ENCODE assay signal across 20 cellular contexts in genomic region chr6:157432861-157433260, GRCh38.
"Had no signal": no experiment of that assay in that cellular context is flagged by ENCODE, and none has a peak within 500 bp of the region (broad histone marks: within the 10 kb centered on the region; RNA-seq: fewer than 3 reads in every experiment).

No MANE protein-coding gene starts in this region.

- H3K36me3 ChIP-seq: neutrophil, prostate gland, spleen, suprapubic skin, tibial nerve had no signal

- DNase-seq: activated CD4-positive, alpha-beta T cell treated with anti-CD3 and anti-CD28 coated beads for 36 hours; activated CD4-positive, CD25-positive, alpha-beta regulatory T cell; activated effector memory CD4-positive, alpha-beta T cell treated with Interleukin-2 at 50 U/mL for 16 hours; activated naive CD4-positive, alpha-beta T cell treated with Interleukin-2 at 50 U/mL for 16 hours; activated T-cell treated with anti-CD3 and anti-CD28 coated beads for 4 hours; activated T-cell treated with anti-CD3 and anti-CD28 coated beads, Interleukin-2, amount 50 U/mL, for 72 hours; aorta; body of pancreas; cortex of kidney; foreskin fibroblast; naive B cell; nephron progenitor cell; spleen; stimulated activated naive CD4-positive, alpha-beta T cell; T-helper 1 cell had no signal

- ATAC-seq: activated CD4-positive, alpha-beta T cell treated with anti-CD3 and anti-CD28 coated beads for 36 hours; activated T-cell treated with anti-CD3 and anti-CD28 coated beads, Interleukin-2, amount 50 U/mL, for 72 hours; body of pancreas; esophagus mucosa had no signal

- H3K9me3 ChIP-seq: body of pancreas, neutrophil, prostate gland, spleen, suprapubic skin, tibial nerve had no signal

- H3K27ac ChIP-seq: neutrophil, spleen, suprapubic skin, tibial nerve had no signal

- H3K27me3 ChIP-seq: body of pancreas, neutrophil, spleen, suprapubic skin, tibial nerve had no signal

- H3K4me3 ChIP-seq: body of pancreas, prostate gland, spleen, suprapubic skin, tibial nerve had no signal
